Comparison of ENCODE assay signal across 10 cellular contexts in the genomic region with DNA sequence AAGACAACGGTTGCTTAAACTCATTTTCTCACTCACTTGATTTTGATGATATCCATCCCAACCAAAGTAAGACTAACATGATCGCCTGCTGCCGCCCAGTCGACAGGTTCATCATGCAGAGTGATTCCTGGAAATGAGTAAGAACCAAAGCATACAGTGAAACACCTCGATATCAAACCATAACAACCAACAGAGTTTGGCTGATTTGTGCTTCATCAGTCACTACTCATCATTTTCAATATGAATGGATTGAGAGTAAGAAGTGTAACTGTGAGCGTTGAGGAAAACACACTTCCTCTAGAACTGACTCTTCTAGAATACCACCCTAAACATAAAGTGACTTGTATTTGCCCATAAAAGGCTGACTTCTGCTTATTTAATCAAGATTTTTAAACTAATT. TPM values are rescaled to one million over a fixed set of nuclear protein-coding genes. Genes with fewer than 3 reads are reported as not detected.
DNase-seq lines count a peak whose midpoint lies in the region; ATAC-seq and TF ChIP-seq lines count a peak whose summit lies in the region.
"Had no signal": no experiment of that assay in that cellular context is flagged by ENCODE, and none has a peak within 500 bp of the region (broad histone marks: within the 10 kb centered on the region; RNA-seq: fewer than 3 reads in every experiment).

No MANE protein-coding gene starts in this region.

- H3K4me1 ChIP-seq in Peyer's patch (no peaks in the 10 kb centered on the region), gastroesophageal sphincter (no peaks in the 10 kb centered on the region)

- ATAC-seq in GM18868 (IDR thresholded peaks at IDR 0.05; ENCODE audit: unreplicated experiment) (peak; percentile 92), GM21825 (IDR thresholded peaks at IDR 0.05; ENCODE audit: unreplicated experiment) (peak; percentile 65), HG03565 (IDR thresholded peaks at IDR 0.05; ENCODE audit: unreplicated experiment) (peak; percentile 92), gastroesophageal sphincter (no peak)

- peaks cover 0 to 42% (median 0%) of the 10 kb centered on the region in 3 donors for H3K36me3 ChIP-seq in Peyer's patch
- peaks cover 4 to 74% of the 10 kb centered on the region in 2 donors for H3K36me3 ChIP-seq in gastroesophageal sphincter

- H3K9me3 ChIP-seq in Peyer's patch (no peaks in the 10 kb centered on the region), gastroesophageal sphincter (no peaks in the 10 kb centered on the region)

- no peak for TF ChIP-seq POLR2A in Peyer's patch (IDR thresholded peaks at IDR 0.05)
- no peak for TF ChIP-seq POLR2A in gastroesophageal sphincter (IDR thresholded peaks at IDR 0.05)

- 90 to 95% methylated on average over 6 of the region's 6 CpGs for WGBS in gastroesophageal sphincter (ENCODE audit: low coverage in 1 of 2), 2 donors

- H3K27me3 ChIP-seq in Peyer's patch (no peaks in the 10 kb centered on the region), gastroesophageal sphincter (no peaks in the 10 kb centered on the region)

- H3K27ac ChIP-seq in Peyer's patch, result no peak overlapping the region
- no peak overlapping the region for H3K27ac ChIP-seq in gastroesophageal sphincter

- H3K4me3 ChIP-seq in Peyer's patch, result no peak overlapping the region
- no peak overlapping the region for H3K4me3 ChIP-seq in gastroesophageal sphincter

- TF ChIP-seq EP300 in gastroesophageal sphincter (IDR thresholded peaks at IDR 0.05), result no peak

- DNase-seq in stimulated activated CD4-positive, alpha-beta T cell treated with anti-CD3 and anti-CD28 coated beads, Interleukin-2, amount 100 ng/mL, for 48 hours, result peak; percentile 15 to 37
- DNase-seq in Peyer's patch, result no peak
- DNase-seq in NCI-H2171 (lab: John Stamatoyannopoulos, UW), result no peak
- no peak for DNase-seq in NCI-H345 treated with DMSO at 0.1 percent for 48 hours (lab: John Stamatoyannopoulos, UW; ENCODE audit: unreplicated experiment)
- DNase-seq: activated CD8-positive, alpha-beta memory T cell treated with anti-CD3 and anti-CD28 coated beads, Interleukin-2, amount 50 U/mL, for 48 hours; mesenchymal stem cell had no signal

- TF ChIP-seq CTCF in Peyer's patch (IDR thresholded peaks at IDR 0.05), result no peak
- TF ChIP-seq CTCF in gastroesophageal sphincter (IDR thresholded peaks at IDR 0.05), result no peak

RNA-seq across cellular contexts. Expression of a gene that starts 29.2 kb away (rescaled TPM):
- under 1 TPM in 2 of 4 donors, not detected in 2; 0.40 to 0.57 TPM for total RNA-seq in Peyer's patch
- total RNA-seq in gastroesophageal sphincter, result 10 to 100 TPM in 1 of 4 donors, 1 to 10 TPM in 3; 1.2 to 21.8 (median 2.5) TPM

Comparison
In these comparisons a context has a peak if more than half of its experiments do, and no peak if none do; other contexts are left out.
1. DNase-seq: peak in stimulated activated CD4-positive, alpha-beta T cell treated with anti-CD3 and anti-CD28 coated beads, Interleukin-2, amount 100 ng/mL, for 48 hours (2 of 2); none in Peyer's patch (0 of 3), NCI-H2171 (single experiment) and NCI-H345 treated with DMSO at 0.1 percent for 48 hours (single experiment).